ENCODE assay signal across 22 cellular contexts in the genomic region with DNA sequence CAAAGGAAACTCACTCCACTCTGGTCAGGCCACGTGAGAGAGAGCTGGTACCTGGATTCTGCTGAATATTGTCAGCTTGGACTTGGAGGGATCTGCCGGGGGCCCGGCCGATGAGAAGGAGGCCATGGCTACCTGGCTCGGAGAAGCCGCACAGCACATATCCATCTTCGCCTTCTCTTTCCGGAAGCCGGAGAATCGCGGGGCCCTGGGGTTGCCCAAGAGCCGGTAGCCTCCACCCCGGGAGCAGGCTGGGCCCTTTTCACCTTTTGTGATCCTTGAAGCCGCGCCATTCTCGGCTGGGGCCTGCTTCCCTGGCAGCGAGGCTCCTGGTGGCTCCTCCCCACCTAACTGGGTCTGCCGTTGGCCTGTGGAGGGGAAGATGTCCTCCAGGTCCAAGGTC. TPM values are rescaled to one million over a fixed set of nuclear protein-coding genes. Genes with fewer than 3 reads are reported as not detected.
DNase-seq lines count a peak whose midpoint lies in the region; ATAC-seq and TF ChIP-seq lines count a peak whose summit lies in the region.
"Had no signal": no experiment of that assay in that cellular context is flagged by ENCODE, and none has a peak within 500 bp of the region (broad histone marks: within the 10 kb centered on the region; RNA-seq: fewer than 3 reads in every experiment).

No MANE protein-coding gene starts in this region.

- peak overlapping the region; percentile 63 for H3K4me3 Mint-ChIP-seq in activated naive CD8-positive, alpha-beta T cell
- H3K4me3 Mint-ChIP-seq in activated naive CD8-positive, alpha-beta T cell treated with anti-CD3 and anti-CD28 coated beads, Interleukin-2, amount 50 U/mL, for 24 hours = no peak overlapping the region
- H3K4me3 Mint-ChIP-seq in naive thymus-derived CD8-positive, alpha-beta T cell = peak overlapping the region in 6 of 10 donors; percentile 6 to 62 (median 36)
- H3K4me3 Mint-ChIP-seq in progenitor cell of endocrine pancreas (ENCODE audit: low read depth) = no peak overlapping the region

- in situ Hi-C loops in brain microvascular endothelial cell (cut with HindIII; ENCODE audit: low pct_ligation_motif_present, low sequenced_read_pairs) = no loop called here

- H3K9me3 Mint-ChIP-seq in activated naive CD8-positive, alpha-beta T cell (ENCODE audit: low read depth) = no peaks in the 10 kb centered on the region
- no peaks in the 10 kb centered on the region for H3K9me3 Mint-ChIP-seq in activated naive CD8-positive, alpha-beta T cell treated with anti-CD3 and anti-CD28 coated beads, Interleukin-2, amount 50 U/mL, for 24 hours
- H3K9me3 Mint-ChIP-seq in naive thymus-derived CD8-positive, alpha-beta T cell = no peaks in the 10 kb centered on the region
- H3K9me3 Mint-ChIP-seq in progenitor cell of endocrine pancreas (ENCODE audit: low read depth) = no peaks in the 10 kb centered on the region

- H3K4me1 Mint-ChIP-seq in activated naive CD8-positive, alpha-beta T cell (ENCODE audit: low read depth) = peaks cover 15% of the 10 kb centered on the region
- H3K4me1 Mint-ChIP-seq in activated naive CD8-positive, alpha-beta T cell treated with anti-CD3 and anti-CD28 coated beads, Interleukin-2, amount 50 U/mL, for 24 hours = peaks cover 16% of the 10 kb centered on the region
- peaks cover 9 to 30% (median 23%) of the 10 kb centered on the region in 4 donors for H3K4me1 Mint-ChIP-seq in naive thymus-derived CD8-positive, alpha-beta T cell
- H3K4me1 Mint-ChIP-seq in progenitor cell of endocrine pancreas (ENCODE audit: low read depth) = no peaks in the 10 kb centered on the region
- H3K4me1 Mint-ChIP-seq: CD14-positive monocyte had no signal

- no peaks in the 10 kb centered on the region for H3K36me3 ChIP-seq in brain microvascular endothelial cell (replicated peaks)
- H3K36me3 ChIP-seq: BLaER1, HAP-1 had no signal

- POLR2A ChIA-PET in naive thymus-derived CD8-positive, alpha-beta T cell (lab: Charles Lee) = interaction anchor here (0.5 to 1.8 kb wide), 2 partner anchors 32 to 64 kb away, joined by 3 to 7 read pairs; no protein-coding TSS in a partner anchor

- H3K27me3 ChIP-seq in brain microvascular endothelial cell (replicated peaks) = peaks cover 12% of the 10 kb centered on the region

- no peak overlapping the region for H3K27ac ChIP-seq in brain microvascular endothelial cell
- H3K27ac ChIP-seq: BLaER1, HL-60 had no signal

- H3K36me3 Mint-ChIP-seq in activated naive CD8-positive, alpha-beta T cell = no peaks in the 10 kb centered on the region
- no peaks in the 10 kb centered on the region for H3K36me3 Mint-ChIP-seq in activated naive CD8-positive, alpha-beta T cell treated with anti-CD3 and anti-CD28 coated beads, Interleukin-2, amount 50 U/mL, for 24 hours (ENCODE audit: low read depth)
- peaks cover 0 to 2% (median 0%) of the 10 kb centered on the region in 3 donors for H3K36me3 Mint-ChIP-seq in naive thymus-derived CD8-positive, alpha-beta T cell
- no peaks in the 10 kb centered on the region for H3K36me3 Mint-ChIP-seq in progenitor cell of endocrine pancreas (ENCODE audit: insufficient read depth)
- H3K36me3 Mint-ChIP-seq: CD14-positive monocyte; CD4-positive, alpha-beta memory T cell had no signal

- no peak overlapping the region for H3K27ac Mint-ChIP-seq in activated naive CD8-positive, alpha-beta T cell
- no peak overlapping the region for H3K27ac Mint-ChIP-seq in activated naive CD8-positive, alpha-beta T cell treated with anti-CD3 and anti-CD28 coated beads, Interleukin-2, amount 50 U/mL, for 24 hours
- H3K27ac Mint-ChIP-seq in naive thymus-derived CD8-positive, alpha-beta T cell = peak overlapping the region in 3 of 10 donors; percentile 10 to 30 (median 15)
- H3K27ac Mint-ChIP-seq in progenitor cell of endocrine pancreas = peak overlapping the region; percentile 6
- H3K27ac Mint-ChIP-seq: CD14-positive monocyte had no signal

- no peak for DNase-seq in activated naive CD8-positive, alpha-beta T cell treated with anti-CD3 and anti-CD28 coated beads, Interleukin-2, amount 50 U/mL, for 24 hours
- DNase-seq in dedifferentiated amniotic fluid mesenchymal stem cell (ENCODE audit: extremely low spot score) (peak; percentile 11), progenitor cell of endocrine pancreas (ENCODE audit: low spot score, unreplicated experiment) (no peak), brain microvascular endothelial cell (no peak), hypothalamus (lab: John Stamatoyannopoulos, UW) (no peak)
- DNase-seq in naive thymus-derived CD8-positive, alpha-beta T cell = no peak
- no peak for DNase-seq in stimulated activated CD8-positive, alpha-beta memory T cell treated with anti-CD3 and anti-CD28 coated beads, Interleukin-4, amount 100 ng/mL, for 48 hours
- DNase-seq: 8988T; CD4-positive, alpha-beta memory T cell; DMS153; DMS79; GDM1; GOT3 had no signal

- ATAC-seq in activated naive CD8-positive, alpha-beta T cell treated with anti-CD3 and anti-CD28 coated beads, Interleukin-2, amount 50 U/mL, for 24 hours = no peak
- no peak for ATAC-seq in naive thymus-derived CD8-positive, alpha-beta T cell

- TF ChIP-seq CTCF in progenitor cell of endocrine pancreas (IDR thresholded peaks at IDR 0.05; ENCODE audit: unreplicated experiment) = no peak
- TF ChIP-seq CTCF in brain microvascular endothelial cell (IDR thresholded peaks at IDR 0.05; ENCODE audit: low read depth, low read length, missing control alignments) = no peak

- no peak overlapping the region for H3K4me3 ChIP-seq in brain microvascular endothelial cell (ENCODE audit: low read depth, low read length)
- H3K4me3 ChIP-seq: BLaER1, HAP-1 had no signal

- peaks cover 4% of the 10 kb centered on the region for H3K27me3 Mint-ChIP-seq in activated naive CD8-positive, alpha-beta T cell
- H3K27me3 Mint-ChIP-seq in activated naive CD8-positive, alpha-beta T cell treated with anti-CD3 and anti-CD28 coated beads, Interleukin-2, amount 50 U/mL, for 24 hours = peaks cover 8% of the 10 kb centered on the region
- peaks cover 0 to 12% (median 1%) of the 10 kb centered on the region in 5 donors for H3K27me3 Mint-ChIP-seq in naive thymus-derived CD8-positive, alpha-beta T cell
- peaks cover 6% of the 10 kb centered on the region for H3K27me3 Mint-ChIP-seq in progenitor cell of endocrine pancreas

RNA-seq across cellular contexts. Expression of gene ZNF541, which starts 28.9 kb away (rescaled TPM):
- under 1 TPM; 0.85 to 0.86 TPM for total RNA-seq in naive thymus-derived CD8-positive, alpha-beta T cell
- polyA plus RNA-seq in naive thymus-derived CD8-positive, alpha-beta T cell = under 1 TPM in 1 of 3 donors, not detected in 2; 0.27 TPM
- not detected in 2 replicates for total RNA-seq in progenitor cell of endocrine pancreas
- total RNA-seq: A673, Daoy, HT1080 had no signal
- polyA plus RNA-seq: AG04450, CD14-positive monocyte had no signal

RNA-seq across cellular contexts. Expression of gene NAPA, which starts 29.2 kb away (rescaled TPM):
- 10 to 100 TPM; 85.3 to 92.3 TPM for total RNA-seq in naive thymus-derived CD8-positive, alpha-beta T cell
- 100 to 1,000 TPM in 1 of 3 donors, 10 to 100 TPM in 2; 88.7 to 116 (median 89.6) TPM for polyA plus RNA-seq in naive thymus-derived CD8-positive, alpha-beta T cell
- 77.8 and 80.0 TPM in 2 replicates for total RNA-seq in progenitor cell of endocrine pancreas

Comparison
In these comparisons a context has a peak if more than half of its experiments do, and no peak if none do; other contexts are left out.
1. H3K4me3 Mint-ChIP-seq: peak in activated naive CD8-positive, alpha-beta T cell (single experiment) and naive thymus-derived CD8-positive, alpha-beta T cell (6 of 10); none in activated naive CD8-positive, alpha-beta T cell treated with anti-CD3 and anti-CD28 coated beads, Interleukin-2, amount 50 U/mL, for 24 hours (single experiment) and progenitor cell of endocrine pancreas (single experiment).